Comparison of ENCODE assay signal across 35 cellular contexts in genomic region chr2:48175656-48176055, GRCh38.
"Had no signal": no experiment of that assay in that cellular context is flagged by ENCODE, and none has a peak within 500 bp of the region (broad histone marks: within the 10 kb centered on the region; RNA-seq: fewer than 3 reads in every experiment).

No MANE protein-coding gene starts in this region.

- H3K4me3 Mint-ChIP-seq: activated CD4-positive, alpha-beta memory T cell treated with anti-CD3 and anti-CD28 coated beads for 36 hours; activated CD4-positive, alpha-beta T cell treated with anti-CD3 and anti-CD28 coated beads for 36 hours; activated CD4-positive, alpha-beta T cell treated with anti-CD3 and anti-CD28 coated beads, Interleukin-2, amount 10 ng/mL, durations not matched to agents 24 days and 14 days; activated CD8-positive, alpha-beta memory T cell treated with anti-CD3 and anti-CD28 coated beads, Interleukin-2, amount 10 ng/mL, durations not matched to agents 7 days and 5 days; activated CD8-positive, alpha-beta T cell treated with anti-CD3 and anti-CD28 coated beads, Interleukin-2, amount 10 ng/mL, durations not matched to agents 7 days and 5 days; activated naive CD4-positive, alpha-beta T cell treated with anti-CD3 and anti-CD28 coated beads for 36 hours; activated naive CD4-positive, alpha-beta T cell treated with anti-CD3 and anti-CD28 coated beads, Interleukin-2, amount 50 U/mL, for 24 hours; activated naive CD8-positive, alpha-beta T cell treated with anti-CD3 and anti-CD28 coated beads for 36 hours; activated naive CD8-positive, alpha-beta T cell treated with anti-CD3 and anti-CD28 coated beads, Interleukin-2, amount 50 U/mL, for 24 hours; activated T-helper 1 cell treated with anti-CD3 and anti-CD28 coated beads, Interleukin-12 subunit alpha, Interleukin-12 subunit beta, Interleukin-2, Interleukin-4 antibody, amounts not matched to agents 30 ng/mL and 10 ng/mL and 1 ng/mL, durations not matched to agents 14 hours and 24 hours and 36 hours; brain; T-helper 17 cell; T-helper 2 cell treated with Interferon-gamma antibody and Interleukin-4, amounts not matched to agents 5 μg/mL and 100 μg/mL, for 36 hours had no signal

- H3K9me3 ChIP-seq: adrenal gland, ascending aorta, breast epithelium, colonic mucosa, esophagus squamous epithelium had no signal

- H3K4me3 ChIP-seq: adrenal gland, ascending aorta, breast epithelium, cardiac muscle cell, colonic mucosa, esophagus squamous epithelium had no signal

- H3K9me3 Mint-ChIP-seq: activated CD4-positive, alpha-beta memory T cell treated with anti-CD3 and anti-CD28 coated beads for 36 hours; activated naive CD4-positive, alpha-beta T cell treated with anti-CD3 and anti-CD28 coated beads for 36 hours; activated T-helper 1 cell treated with anti-CD3 and anti-CD28 coated beads, Interleukin-12 subunit alpha, Interleukin-12 subunit beta, Interleukin-2, Interleukin-4 antibody, amounts not matched to agents 30 ng/mL and 10 ng/mL and 1 ng/mL, durations not matched to agents 14 hours and 24 hours and 36 hours; activated T-helper 2 cell treated with anti-CD3 and anti-CD28 coated beads, Interferon-gamma antibody, Interleukin-2, Interleukin-4, amounts not matched to agents 10 μg/mL and 5 μg/mL and 100 μg/mL, durations not matched to agents 14 hours and 24 hours and 36 hours; T-helper 2 cell treated with Interferon-gamma antibody and Interleukin-4, amounts not matched to agents 5 μg/mL and 100 μg/mL, for 36 hours had no signal

- H3K4me1 ChIP-seq: ascending aorta, breast epithelium, colonic mucosa, esophagus squamous epithelium had no signal

- H3K27ac ChIP-seq: adrenal gland, ascending aorta, breast epithelium, cardiac muscle cell, colonic mucosa, epithelial cell of prostate, esophagus squamous epithelium had no signal

- FAIRE-seq: endothelial cell of umbilical vein, frontal cortex had no signal

- H3K27me3 ChIP-seq: adrenal gland, ascending aorta, breast epithelium, cardiac muscle cell, colonic mucosa, esophagus squamous epithelium had no signal

- ATAC-seq: activated CD4-positive, alpha-beta T cell treated with anti-CD3 and anti-CD28 coated beads for 36 hours; activated CD8-positive, alpha-beta memory T cell treated with anti-CD3 and anti-CD28 coated beads, Interleukin-2, amount 10 ng/mL, durations not matched to agents 7 days and 5 days; activated CD8-positive, alpha-beta T cell treated with anti-CD3 and anti-CD28 coated beads, Interleukin-2, amount 10 ng/mL, durations not matched to agents 7 days and 5 days; activated naive CD8-positive, alpha-beta T cell treated with anti-CD3 and anti-CD28 coated beads, Interleukin-2, amount 50 U/mL, for 24 hours; T-helper 17 cell had no signal

- H3K36me3 ChIP-seq: adrenal gland, ascending aorta, breast epithelium, cardiac muscle cell, colonic mucosa, esophagus squamous epithelium had no signal

- H3K4me1 Mint-ChIP-seq: activated CD4-positive, alpha-beta T cell treated with anti-CD3 and anti-CD28 coated beads for 36 hours; activated CD4-positive, alpha-beta T cell treated with anti-CD3 and anti-CD28 coated beads, Interleukin-2, amount 10 ng/mL, durations not matched to agents 24 days and 14 days; activated CD8-positive, alpha-beta memory T cell treated with anti-CD3 and anti-CD28 coated beads, Interleukin-2, amount 10 ng/mL, durations not matched to agents 7 days and 5 days; activated naive CD4-positive, alpha-beta T cell treated with anti-CD3 and anti-CD28 coated beads, Interleukin-2, amount 50 U/mL, for 24 hours; activated naive CD8-positive, alpha-beta T cell treated with anti-CD3 and anti-CD28 coated beads for 36 hours; activated naive CD8-positive, alpha-beta T cell treated with anti-CD3 and anti-CD28 coated beads, Interleukin-2, amount 50 U/mL, for 24 hours; T-helper 17 cell had no signal

- H3K27ac Mint-ChIP-seq: activated CD4-positive, alpha-beta memory T cell treated with anti-CD3 and anti-CD28 coated beads for 36 hours; activated CD4-positive, alpha-beta T cell treated with anti-CD3 and anti-CD28 coated beads for 36 hours; activated CD4-positive, alpha-beta T cell treated with anti-CD3 and anti-CD28 coated beads, Interleukin-2, amount 10 ng/mL, durations not matched to agents 24 days and 14 days; activated CD8-positive, alpha-beta memory T cell treated with anti-CD3 and anti-CD28 coated beads, Interleukin-2, amount 10 ng/mL, durations not matched to agents 7 days and 5 days; activated CD8-positive, alpha-beta T cell treated with anti-CD3 and anti-CD28 coated beads, Interleukin-2, amount 10 ng/mL, durations not matched to agents 7 days and 5 days; activated naive CD4-positive, alpha-beta T cell treated with anti-CD3 and anti-CD28 coated beads for 36 hours; activated naive CD4-positive, alpha-beta T cell treated with anti-CD3 and anti-CD28 coated beads, Interleukin-2, amount 50 U/mL, for 24 hours; activated naive CD8-positive, alpha-beta T cell treated with anti-CD3 and anti-CD28 coated beads for 36 hours; activated naive CD8-positive, alpha-beta T cell treated with anti-CD3 and anti-CD28 coated beads, Interleukin-2, amount 50 U/mL, for 24 hours; activated T-helper 1 cell treated with anti-CD3 and anti-CD28 coated beads, Interleukin-12 subunit alpha, Interleukin-12 subunit beta, Interleukin-2, Interleukin-4 antibody, amounts not matched to agents 30 ng/mL and 10 ng/mL and 1 ng/mL, durations not matched to agents 14 hours and 24 hours and 36 hours; activated T-helper 2 cell treated with anti-CD3 and anti-CD28 coated beads, Interferon-gamma antibody, Interleukin-2, Interleukin-4, amounts not matched to agents 10 μg/mL and 5 μg/mL and 100 μg/mL, durations not matched to agents 14 hours and 24 hours and 36 hours; brain; T-helper 17 cell; T-helper 2 cell treated with Interferon-gamma antibody and Interleukin-4, amounts not matched to agents 5 μg/mL and 100 μg/mL, for 36 hours had no signal

- H3K27me3 Mint-ChIP-seq: activated CD4-positive, alpha-beta memory T cell treated with anti-CD3 and anti-CD28 coated beads for 36 hours; activated CD4-positive, alpha-beta T cell treated with anti-CD3 and anti-CD28 coated beads for 36 hours; activated naive CD8-positive, alpha-beta T cell treated with anti-CD3 and anti-CD28 coated beads for 36 hours; activated naive CD8-positive, alpha-beta T cell treated with anti-CD3 and anti-CD28 coated beads, Interleukin-2, amount 50 U/mL, for 24 hours; brain; T-helper 17 cell had no signal

- H3K36me3 Mint-ChIP-seq: activated CD4-positive, alpha-beta memory T cell treated with anti-CD3 and anti-CD28 coated beads for 36 hours; activated CD8-positive, alpha-beta memory T cell treated with anti-CD3 and anti-CD28 coated beads, Interleukin-2, amount 10 ng/mL, durations not matched to agents 7 days and 5 days; activated naive CD8-positive, alpha-beta T cell treated with anti-CD3 and anti-CD28 coated beads for 36 hours; brain had no signal

- DNase-seq: activated CD4-positive, alpha-beta memory T cell treated with anti-CD3 and anti-CD28 coated beads for 36 hours; activated CD4-positive, alpha-beta T cell treated with anti-CD3 and anti-CD28 coated beads for 36 hours; activated CD4-positive, alpha-beta T cell treated with anti-CD3 and anti-CD28 coated beads, Interleukin-2, amount 10 ng/mL, durations not matched to agents 24 days and 14 days; activated CD4-positive, CD25-positive, alpha-beta regulatory T cell; activated CD4-positive, CD25-positive, alpha-beta regulatory T cell treated with anti-CD3 and anti-CD28 coated beads, Interleukin-2, amount 50 U/mL, for 72 hours; activated CD8-positive, alpha-beta memory T cell treated with anti-CD3 and anti-CD28 coated beads, Interleukin-2, amount 10 ng/mL, durations not matched to agents 7 days and 5 days; activated CD8-positive, alpha-beta memory T cell treated with anti-CD3 and anti-CD28 coated beads, Interleukin-2, amount 50 U/mL, for 4 hours; activated CD8-positive, alpha-beta T cell treated with anti-CD3 and anti-CD28 coated beads, Interleukin-2, amount 10 ng/mL, durations not matched to agents 7 days and 5 days; activated effector memory CD4-positive, alpha-beta T cell treated with anti-CD3 and anti-CD28 coated beads, Interleukin-2, amount 50 U/mL, for 16 hours; activated naive CD4-positive, alpha-beta T cell treated with anti-CD3 and anti-CD28 coated beads for 36 hours; activated naive CD8-positive, alpha-beta T cell treated with anti-CD3 and anti-CD28 coated beads for 36 hours; activated naive CD8-positive, alpha-beta T cell treated with anti-CD3 and anti-CD28 coated beads, Interleukin-2, amount 50 U/mL, for 24 hours; activated T-cell treated with anti-CD3 and anti-CD28 coated beads, Interleukin-2, amount 50 U/mL, for 1 hour; activated T-cell treated with anti-CD3 and anti-CD28 coated beads, Interleukin-2, amount 50 U/mL, for 48 hours; adrenal gland; amygdala; central memory CD4-positive, alpha-beta T cell; cerebellar nuclear complex; colonic mucosa; effector CD8-positive, alpha-beta T cell; esophagus squamous epithelium; head of caudate nucleus; T-helper 17 cell; T1000 had no signal
